1 cellular context compared by ENCODE assay signal in the genomic region with DNA sequence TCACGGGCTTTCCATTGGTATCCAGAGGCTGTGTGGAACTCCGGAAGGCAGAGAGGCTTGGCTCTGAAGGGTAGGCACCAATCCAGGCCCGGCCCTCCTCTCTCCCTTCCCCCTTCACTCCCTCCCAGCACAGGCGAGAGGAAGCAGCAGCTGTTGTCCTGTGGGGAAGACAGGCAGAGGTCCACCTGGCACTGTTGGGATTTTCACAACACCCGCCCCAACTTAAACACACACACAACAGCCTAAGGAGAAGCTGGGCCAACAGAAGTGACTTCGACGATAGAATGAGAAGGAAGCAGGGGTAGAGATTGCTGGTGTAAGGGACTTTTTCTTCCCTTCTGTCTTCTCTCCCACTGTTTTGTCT.
TF ChIP-seq lines count a peak whose summit lies in the region.

No MANE protein-coding gene starts in this region.

TF ChIP-seq in HepG2, 621 proteins besides CTCF, POLR2A, EP300 and RAD21 (continues in another document):
- TF ChIP-seq TAF1 (CRISPR knock-in tag; IDR thresholded peaks at IDR 0.05) = peak; percentile 44; the same call in 1 of the 2 replicates
- TF ChIP-seq ZMYM3 (CRISPR knock-in tag; IDR thresholded peaks at IDR 0.05) = 0 out of 2 replicates have a peak, but pooled peaks have one; percentile 45
- peak; percentile 80 for TF ChIP-seq HNF1B (CRISPR knock-in tag; IDR thresholded peaks at IDR 0.05)
- TF ChIP-seq, protein P1, sequence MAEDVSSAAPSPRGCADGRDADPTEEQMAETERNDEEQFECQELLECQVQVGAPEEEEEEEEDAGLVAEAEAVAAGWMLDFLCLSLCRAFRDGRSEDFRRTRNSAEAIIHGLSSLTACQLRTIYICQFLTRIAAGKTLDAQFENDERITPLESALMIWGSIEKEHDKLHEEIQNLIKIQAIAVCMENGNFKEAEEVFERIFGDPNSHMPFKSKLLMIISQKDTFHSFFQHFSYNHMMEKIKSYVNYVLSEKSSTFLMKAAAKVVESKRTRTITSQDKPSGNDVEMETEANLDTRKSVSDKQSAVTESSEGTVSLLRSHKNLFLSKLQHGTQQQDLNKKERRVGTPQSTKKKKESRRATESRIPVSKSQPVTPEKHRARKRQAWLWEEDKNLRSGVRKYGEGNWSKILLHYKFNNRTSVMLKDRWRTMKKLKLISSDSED (CRISPR knock-in tag; IDR thresholded peaks at IDR 0.05) = no peak
- TF ChIP-seq, protein P2, sequence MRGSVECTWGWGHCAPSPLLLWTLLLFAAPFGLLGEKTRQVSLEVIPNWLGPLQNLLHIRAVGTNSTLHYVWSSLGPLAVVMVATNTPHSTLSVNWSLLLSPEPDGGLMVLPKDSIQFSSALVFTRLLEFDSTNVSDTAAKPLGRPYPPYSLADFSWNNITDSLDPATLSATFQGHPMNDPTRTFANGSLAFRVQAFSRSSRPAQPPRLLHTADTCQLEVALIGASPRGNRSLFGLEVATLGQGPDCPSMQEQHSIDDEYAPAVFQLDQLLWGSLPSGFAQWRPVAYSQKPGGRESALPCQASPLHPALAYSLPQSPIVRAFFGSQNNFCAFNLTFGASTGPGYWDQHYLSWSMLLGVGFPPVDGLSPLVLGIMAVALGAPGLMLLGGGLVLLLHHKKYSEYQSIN (CRISPR knock-in tag; IDR thresholded peaks at IDR 0.05; ENCODE audit: borderline replicate concordance) = no peak
- peak; percentile 57; the same call in 1 of the 2 replicates for TF ChIP-seq SIN3A (IDR thresholded peaks at IDR 0.05; ENCODE audit: borderline replicate concordance, low read depth, low read length)
- TF ChIP-seq XBP1 (CRISPR knock-in tag; IDR thresholded peaks at IDR 0.05) = no peak
- TF ChIP-seq, protein P3, sequence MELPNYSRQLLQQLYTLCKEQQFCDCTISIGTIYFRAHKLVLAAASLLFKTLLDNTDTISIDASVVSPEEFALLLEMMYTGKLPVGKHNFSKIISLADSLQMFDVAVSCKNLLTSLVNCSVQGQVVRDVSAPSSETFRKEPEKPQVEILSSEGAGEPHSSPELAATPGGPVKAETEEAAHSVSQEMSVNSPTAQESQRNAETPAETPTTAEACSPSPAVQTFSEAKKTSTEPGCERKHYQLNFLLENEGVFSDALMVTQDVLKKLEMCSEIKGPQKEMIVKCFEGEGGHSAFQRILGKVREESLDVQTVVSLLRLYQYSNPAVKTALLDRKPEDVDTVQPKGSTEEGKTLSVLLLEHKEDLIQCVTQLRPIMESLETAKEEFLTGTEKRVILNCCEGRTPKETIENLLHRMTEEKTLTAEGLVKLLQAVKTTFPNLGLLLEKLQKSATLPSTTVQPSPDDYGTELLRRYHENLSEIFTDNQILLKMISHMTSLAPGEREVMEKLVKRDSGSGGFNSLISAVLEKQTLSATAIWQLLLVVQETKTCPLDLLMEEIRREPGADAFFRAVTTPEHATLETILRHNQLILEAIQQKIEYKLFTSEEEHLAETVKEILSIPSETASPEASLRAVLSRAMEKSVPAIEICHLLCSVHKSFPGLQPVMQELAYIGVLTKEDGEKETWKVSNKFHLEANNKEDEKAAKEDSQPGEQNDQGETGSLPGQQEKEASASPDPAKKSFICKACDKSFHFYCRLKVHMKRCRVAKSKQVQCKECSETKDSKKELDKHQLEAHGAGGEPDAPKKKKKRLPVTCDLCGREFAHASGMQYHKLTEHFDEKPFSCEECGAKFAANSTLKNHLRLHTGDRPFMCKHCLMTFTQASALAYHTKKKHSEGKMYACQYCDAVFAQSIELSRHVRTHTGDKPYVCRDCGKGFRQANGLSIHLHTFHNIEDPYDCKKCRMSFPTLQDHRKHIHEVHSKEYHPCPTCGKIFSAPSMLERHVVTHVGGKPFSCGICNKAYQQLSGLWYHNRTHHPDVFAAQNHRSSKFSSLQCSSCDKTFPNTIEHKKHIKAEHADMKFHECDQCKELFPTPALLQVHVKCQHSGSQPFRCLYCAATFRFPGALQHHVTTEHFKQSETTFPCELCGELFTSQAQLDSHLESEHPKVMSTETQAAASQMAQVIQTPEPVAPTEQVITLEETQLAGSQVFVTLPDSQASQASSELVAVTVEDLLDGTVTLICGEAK (IDR thresholded peaks at IDR 0.05) = no peak
- TF ChIP-seq, protein P3 (CRISPR knock-in tag; IDR thresholded peaks at IDR 0.05) = no peak
- TF ChIP-seq, protein P4, sequence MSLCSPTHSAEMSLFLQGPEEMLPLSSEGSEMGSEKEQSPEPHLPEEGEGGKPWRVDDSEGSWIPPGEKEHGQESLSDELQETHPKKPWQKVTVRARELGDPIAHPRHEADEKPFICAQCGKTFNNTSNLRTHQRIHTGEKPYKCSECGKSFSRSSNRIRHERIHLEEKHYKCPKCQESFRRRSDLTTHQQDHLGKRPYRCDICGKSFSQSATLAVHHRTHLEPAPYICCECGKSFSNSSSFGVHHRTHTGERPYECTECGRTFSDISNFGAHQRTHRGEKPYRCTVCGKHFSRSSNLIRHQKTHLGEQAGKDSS (CRISPR knock-in tag; IDR thresholded peaks at IDR 0.05; ENCODE audit: borderline replicate concordance, low read depth) = peak; percentile 64; the same call in 1 of the 2 replicates
- TF ChIP-seq PATZ1 (CRISPR knock-in tag; IDR thresholded peaks at IDR 0.05) = peak; percentile 76
- TF ChIP-seq ZNF782 (CRISPR knock-in tag; IDR thresholded peaks at IDR 0.05; ENCODE audit: borderline replicate concordance) = 0 out of 2 replicates have a peak, but pooled peaks have one; percentile 32
- 0 out of 2 replicates have a peak, but pooled peaks have one; percentile 24 for TF ChIP-seq RBFOX2 (IDR thresholded peaks at IDR 0.05; ENCODE audit: low read depth, low read length)
- no peak for TF ChIP-seq LCORL (IDR thresholded peaks at IDR 0.05)
- TF ChIP-seq LCORL (CRISPR knock-in tag; IDR thresholded peaks at IDR 0.05) = peak; percentile 28; the same call in 1 of the 2 replicates
- TF ChIP-seq, protein P5, sequence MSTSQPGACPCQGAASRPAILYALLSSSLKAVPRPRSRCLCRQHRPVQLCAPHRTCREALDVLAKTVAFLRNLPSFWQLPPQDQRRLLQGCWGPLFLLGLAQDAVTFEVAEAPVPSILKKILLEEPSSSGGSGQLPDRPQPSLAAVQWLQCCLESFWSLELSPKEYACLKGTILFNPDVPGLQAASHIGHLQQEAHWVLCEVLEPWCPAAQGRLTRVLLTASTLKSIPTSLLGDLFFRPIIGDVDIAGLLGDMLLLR (CRISPR knock-in tag; IDR thresholded peaks at IDR 0.05) = peak; percentile 44; the same call in 1 of the 2 replicates
- TF ChIP-seq ZNF609 (CRISPR knock-in tag; IDR thresholded peaks at IDR 0.05; ENCODE audit: borderline replicate concordance) = peak; percentile 34; the same call in 1 of the 2 replicates
- no peak for TF ChIP-seq MYNN (CRISPR knock-in tag; IDR thresholded peaks at IDR 0.05; ENCODE audit: low read depth)
- TF ChIP-seq PHF21A (CRISPR knock-in tag; IDR thresholded peaks at IDR 0.05) = peak; percentile 56; the same call in 1 of the 2 replicates
- peak; percentile 52; the same call in 1 of the 2 replicates for TF ChIP-seq ELF1 (CRISPR knock-in tag; IDR thresholded peaks at IDR 0.05)
- TF ChIP-seq MAX (IDR thresholded peaks at IDR 0.05) = peak; percentile 48; the same call in 1 of the 2 replicates
- no peak for TF ChIP-seq ZNF160 (CRISPR knock-in tag; IDR thresholded peaks at IDR 0.05)
- 0 out of 2 replicates have a peak, but pooled peaks have one; percentile 49 for TF ChIP-seq ZNF331 (CRISPR knock-in tag; IDR thresholded peaks at IDR 0.05)
- no peak for TF ChIP-seq ZSCAN29 (CRISPR knock-in tag; conservative IDR thresholded peaks at IDR 0.05)
- TF ChIP-seq DRAP1 (CRISPR knock-in tag; IDR thresholded peaks at IDR 0.05) = peak; percentile 37; the same call in 1 of the 2 replicates
- peak; percentile 51 for TF ChIP-seq XRCC5 (optimal IDR thresholded peaks at IDR 0.05; ENCODE audit: low read length)
- TF ChIP-seq ZFX (CRISPR knock-in tag; IDR thresholded peaks at IDR 0.05; ENCODE audit: low read depth) = peak; percentile 76
- peak; percentile 72 for TF ChIP-seq MED1 (CRISPR knock-in tag; IDR thresholded peaks at IDR 0.05)
- no peak for TF ChIP-seq RFX3 (CRISPR knock-in tag; IDR thresholded peaks at IDR 0.05)
